ENCODE assay signal across 1 cellular context in genomic region chr16:14493791-14494190, GRCh38.
TF ChIP-seq lines count a peak whose summit lies in the region.

No MANE protein-coding gene starts in this region.

TF ChIP-seq in HepG2, 621 proteins besides CTCF, POLR2A, EP300 and RAD21 (continued from another document and continues in another):
- 0 out of 2 replicates have a peak, but pooled peaks have one; percentile 18 for TF ChIP-seq AHDC1 (CRISPR knock-in tag; IDR thresholded peaks at IDR 0.05; ENCODE audit: borderline replicate concordance)
- TF ChIP-seq SOX6 (IDR thresholded peaks at IDR 0.05), result no peak
- 0 out of 2 replicates have a peak, but pooled peaks have one; percentile 23 for TF ChIP-seq SOX6 (CRISPR knock-in tag; IDR thresholded peaks at IDR 0.05)
- TF ChIP-seq ZFY (CRISPR knock-in tag; IDR thresholded peaks at IDR 0.05), result no peak; the same call in 1 of the 2 replicates
- TF ChIP-seq SAP130 (CRISPR knock-in tag; IDR thresholded peaks at IDR 0.05; ENCODE audit: low read depth), result no peak
- TF ChIP-seq KIAA2018 (CRISPR knock-in tag; IDR thresholded peaks at IDR 0.05; ENCODE audit: borderline replicate concordance), result 0 out of 2 replicates have a peak, but pooled peaks have one; percentile 60
- peak; percentile 79; the same call in 1 of the 2 replicates for TF ChIP-seq HOMEZ (CRISPR knock-in tag; IDR thresholded peaks at IDR 0.05; ENCODE audit: low read depth)
- 0 out of 2 replicates have a peak, but pooled peaks have one; percentile 10 for TF ChIP-seq FOXJ3 (CRISPR knock-in tag; IDR thresholded peaks at IDR 0.05; ENCODE audit: borderline replicate concordance)
- TF ChIP-seq ARHGAP35 (CRISPR knock-in tag; IDR thresholded peaks at IDR 0.05; ENCODE audit: borderline replicate concordance), result no peak
- TF ChIP-seq HNF1A (IDR thresholded peaks at IDR 0.05; ENCODE audit: low read depth), result no peak
- TF ChIP-seq HNF1A (CRISPR knock-in tag; IDR thresholded peaks at IDR 0.05; ENCODE audit: borderline replicate concordance), result peak; percentile 17; the same call in 1 of the 2 replicates
- no peak for TF ChIP-seq PRMT3 (CRISPR knock-in tag; IDR thresholded peaks at IDR 0.05; ENCODE audit: borderline replicate concordance, low read depth)
- no peak for TF ChIP-seq FOXP1 (IDR thresholded peaks at IDR 0.05)
- TF ChIP-seq FOXP1 (CRISPR knock-in tag; IDR thresholded peaks at IDR 0.05), result peak; percentile 54; the same call in 1 of the 2 replicates
- no peak for TF ChIP-seq FOXK2 (IDR thresholded peaks at IDR 0.05)
- 0 out of 2 replicates have a peak, but pooled peaks have one; percentile 40 for TF ChIP-seq IKZF5 (CRISPR knock-in tag; IDR thresholded peaks at IDR 0.05)
- no peak for TF ChIP-seq ARID5B (CRISPR knock-in tag; IDR thresholded peaks at IDR 0.05)
- peak; percentile 8 for TF ChIP-seq DBP (CRISPR knock-in tag; IDR thresholded peaks at IDR 0.05; ENCODE audit: not compliant biosample characterization)
- 0 out of 2 replicates have a peak, but pooled peaks have one; percentile 62 for TF ChIP-seq ZFP36L2 (CRISPR knock-in tag; IDR thresholded peaks at IDR 0.05)
- TF ChIP-seq PHF5A (CRISPR knock-in tag; IDR thresholded peaks at IDR 0.05; ENCODE audit: low read depth, unreplicated experiment), result no peak
- no peak for TF ChIP-seq ZNF562 (CRISPR knock-in tag; IDR thresholded peaks at IDR 0.05; ENCODE audit: borderline replicate concordance)
- TF ChIP-seq PAX8 (CRISPR knock-in tag; IDR thresholded peaks at IDR 0.05; ENCODE audit: borderline replicate concordance), result no peak
- TF ChIP-seq ZNF569 (CRISPR knock-in tag; IDR thresholded peaks at IDR 0.05; ENCODE audit: borderline replicate concordance), result no peak
- 0 out of 2 replicates have a peak, but pooled peaks have one; percentile 19 for TF ChIP-seq TCF7 (IDR thresholded peaks at IDR 0.05; ENCODE audit: low read depth)
- TF ChIP-seq ZBTB21 (CRISPR knock-in tag; IDR thresholded peaks at IDR 0.05), result peak; percentile 11; the same call in 1 of the 2 replicates
